Comparison of ENCODE assay signal across 10 cellular contexts in genomic region chr7:46486264-46487206, GRCh38.
A peak's percentile ranks its signal among the peaks of the same experiment; 100 is the strongest.
DNase-seq lines count a peak whose midpoint lies in the region; ATAC-seq and TF ChIP-seq lines count a peak whose summit lies in the region.
"Had no signal": no experiment of that assay in that cellular context is flagged by ENCODE, and none has a peak within 500 bp of the region (broad histone marks: within the 10 kb centered on the region; RNA-seq: fewer than 3 reads in every experiment).

No MANE protein-coding gene starts in this region.

- in situ Hi-C loops in mammary epithelial cell (cut with MboI; ENCODE audit: low sequenced_read_pairs in 2 of 2): no loop called here

- H3K36me3 ChIP-seq in mammary epithelial cell (ENCODE audit: insufficient read depth, low read length): no peaks in the 10 kb centered on the region

- TF ChIP-seq CTCF in mammary epithelial cell (conservative IDR thresholded peaks at IDR 0.05 in 1 of 2, IDR thresholded peaks at IDR 0.05 in 1 of 2; ENCODE audit: extremely low read depth in 1 of 2, insufficient read depth in 1 of 2, low read depth in 1 of 2, low read length in 2 of 2): no peak

- H2AFZ ChIP-seq in mammary epithelial cell (ENCODE audit: low read depth, low read length): no peak overlapping the region

- intact Hi-C loops in mammary epithelial cell (cut with micrococcal nuclease): no loop called here

- no peaks in the 10 kb centered on the region for H3K79me2 ChIP-seq in mammary epithelial cell (ENCODE audit: insufficient read depth, low read length)

- peak overlapping the region; percentile 36 for H3K27ac ChIP-seq in mammary epithelial cell (ENCODE audit: insufficient read depth, low read depth, low read length)

- H3K4me2 ChIP-seq in mammary epithelial cell (ENCODE audit: insufficient read depth, low read depth, low read length): no peak overlapping the region

- H4K20me1 ChIP-seq in mammary epithelial cell (ENCODE audit: insufficient read depth, low read length): no peaks in the 10 kb centered on the region

- H3K4me3 ChIP-seq in mammary epithelial cell (replicated peaks in 1 of 3; ENCODE audit: insufficient read depth in 1 of 3, low read depth in 2 of 3, low read length in 3 of 3): no peak overlapping the region

- no peaks in the 10 kb centered on the region for H3K9me3 ChIP-seq in mammary epithelial cell (replicated peaks; ENCODE audit: insufficient read depth, low read length)

- WGBS in mammary epithelial cell (ENCODE audit: low coverage, missing lambda C conversion rate): 40% methylated on average over 5 of the region's 5 CpGs

- CTCF ChIA-PET in mammary epithelial cell (lab: Charles Lee; ENCODE audit: low non-redundant PET): interaction anchor here (0.6 kb wide), 2 partner anchors 11 to 31 kb away, joined by 6 read pairs; no protein-coding TSS in a partner anchor

- DNase-seq in HS-5 (ENCODE audit: low read depth) (peak; percentile 63), mammary epithelial cell (peak; percentile 88), islet precursor cell (peak; percentile 73), ureter (ENCODE audit: low spot score) (peak; percentile 57), C1 segment of cervical spinal cord (lab: John Stamatoyannopoulos, UW) (no peak), middle frontal gyrus (ENCODE audit: extremely low spot score, low spot score) (no peak)
- DNase-seq: activated naive CD4-positive, alpha-beta T cell treated with anti-CD3 and anti-CD28 coated beads, Interleukin-2, amount 50 U/mL, for 16 hours; GF-D8; nephron progenitor cell had no signal

- no peaks in the 10 kb centered on the region for H3K27me3 ChIP-seq in mammary epithelial cell (ENCODE audit: insufficient read depth, low read length)

- no TSS peak for BruUV-seq in mammary epithelial cell (replicated peaks; lab: Mats Ljungman, UMichigan)

- ATAC-seq in GM19467 (IDR thresholded peaks at IDR 0.05; ENCODE audit: unreplicated experiment): no peak

- dilution Hi-C loops in mammary epithelial cell (cut with HindIII; ENCODE audit: low sequenced_read_pairs): no loop called here

- H3K9ac ChIP-seq in mammary epithelial cell (ENCODE audit: insufficient read depth, low read length): no peak overlapping the region

- peaks cover 27% of the 10 kb centered on the region for H3K4me1 ChIP-seq in mammary epithelial cell (ENCODE audit: insufficient read depth, low read length)

Comparison
In these comparisons a context has a peak if more than half of its experiments do, and no peak if none do; other contexts are left out.
1. DNase-seq: peak in HS-5 (single experiment), mammary epithelial cell (single experiment), islet precursor cell (single experiment) and ureter (single experiment); none in C1 segment of cervical spinal cord (0 of 14) and middle frontal gyrus (single experiment).